ENCODE assay signal across 25 cellular contexts in the genomic region with DNA sequence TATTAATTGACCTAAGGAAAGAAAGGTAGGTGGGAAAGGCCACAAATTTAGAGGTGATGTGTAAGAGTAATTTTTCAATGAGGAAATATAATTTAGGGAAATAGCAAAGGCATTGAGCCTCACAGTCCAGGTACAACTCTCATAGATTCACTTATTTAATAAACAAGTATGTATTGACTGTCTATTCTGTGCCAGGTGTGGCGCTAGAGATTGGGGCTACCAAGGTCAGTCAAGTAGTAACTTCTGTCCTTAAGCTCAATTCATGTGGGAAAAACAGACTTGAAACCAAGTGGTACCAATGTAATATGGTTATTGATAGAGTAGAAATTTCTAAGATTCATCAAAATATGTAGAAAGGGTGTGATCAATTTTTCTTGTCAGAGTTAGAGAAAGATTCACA.
"Had no signal": no experiment of that assay in that cellular context is flagged by ENCODE, and none has a peak within 500 bp of the region (broad histone marks: within the 10 kb centered on the region; RNA-seq: fewer than 3 reads in every experiment).

No MANE protein-coding gene starts in this region.

- ATAC-seq: natural killer cell; pancreas; right cardiac atrium; sciatic nerve; stimulated activated naive B cell treated with anti-CD40 and anti-IgM and Interleukin-4, amounts not matched to agents 10 μg/mL and 1 μg/mL and 100 μg/mL, for 72 hours; stimulated activated naive CD8-positive, alpha-beta T cell treated with anti-CD3 and anti-CD28 coated beads, Interleukin-15, Interleukin-2, amounts not matched to agents 100 U/mL and 50 U/mL, for 24 hours had no signal

- H3K36me3 ChIP-seq: left ventricle myocardium inferior, neural progenitor cell, pancreas, prostate gland, spleen, stomach, thyroid gland, transverse colon, upper lobe of left lung, vagina had no signal

- H3K27me3 ChIP-seq: hepatocyte, neural progenitor cell, pancreas, testis, thyroid gland, transverse colon, upper lobe of left lung, vagina had no signal

- H3K9ac ChIP-seq: neural progenitor cell had no signal

- H3K27ac ChIP-seq: hepatocyte, left ventricle myocardium inferior, neural progenitor cell, pancreas, prostate gland, skin epidermis, spleen, stomach, testis, thyroid gland, transverse colon, upper lobe of left lung, vagina had no signal

- H3K4me1 ChIP-seq: pancreas, prostate gland, testis, transverse colon, upper lobe of left lung had no signal

- H3K9me3 ChIP-seq: left ventricle myocardium inferior, pancreas, prostate gland, spleen, stomach, testis, thyroid gland, transverse colon, upper lobe of left lung, vagina had no signal

- H3K4me2 ChIP-seq: hepatocyte, neural progenitor cell had no signal

- H2AFZ ChIP-seq: hepatocyte, neural progenitor cell had no signal

- FAIRE-seq: pancreas had no signal

- H3K79me2 ChIP-seq: hepatocyte had no signal

- DNase-seq: islet precursor cell; left ventricle myocardium inferior; mesendoderm; naive B cell; natural killer cell; nephron progenitor cell; pancreas; posterior cingulate gyrus; retina; right cardiac atrium; spleen; stimulated activated naive B cell treated with anti-CD40 and anti-IgM and Interleukin-4, amounts not matched to agents 10 μg/mL and 1 μg/mL and 100 μg/mL, for 72 hours; stimulated activated naive CD8-positive, alpha-beta T cell treated with anti-CD3 and anti-CD28 coated beads, Interleukin-15, Interleukin-2, amounts not matched to agents 100 U/mL and 50 U/mL, for 24 hours; stomach; testis; thyroid gland; transverse colon; upper lobe of left lung had no signal

- H3K4me3 ChIP-seq: hepatocyte, left ventricle myocardium inferior, lung, neural progenitor cell, pancreas, prostate gland, skin epidermis, spleen, stomach, testis, thyroid gland, transverse colon, upper lobe of left lung, vagina had no signal
